ENCODE assay signal across 24 cellular contexts in the genomic region with DNA sequence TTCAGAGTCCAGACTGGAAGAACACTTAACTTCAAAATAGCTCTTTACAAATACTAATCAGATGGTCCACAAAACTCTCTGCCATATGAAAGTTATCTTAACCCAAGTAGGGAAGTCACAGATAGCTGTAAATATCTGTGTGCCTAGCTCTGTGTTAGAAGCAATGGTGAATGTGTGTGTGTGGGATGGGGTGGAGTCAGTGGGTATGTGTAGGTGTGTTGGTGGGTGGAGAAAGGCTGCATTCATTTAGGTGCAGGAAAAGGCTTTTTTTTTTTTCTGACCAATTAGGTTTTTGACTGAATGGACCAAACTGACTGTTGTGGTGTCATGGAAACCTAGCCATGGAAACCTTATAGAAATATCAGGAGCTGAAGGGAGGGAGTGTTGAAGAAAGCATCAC.
"Had no signal": no experiment of that assay in that cellular context is flagged by ENCODE, and none has a peak within 500 bp of the region (broad histone marks: within the 10 kb centered on the region; RNA-seq: fewer than 3 reads in every experiment).

No MANE protein-coding gene starts in this region.

- H3K4me1 ChIP-seq: transverse colon had no signal

- H3K36me3 ChIP-seq: esophagus muscularis mucosa, gastrocnemius medialis, heart right ventricle, neutrophil, right lobe of liver, stomach, thoracic aorta, transverse colon had no signal

- H3K36me3 Mint-ChIP-seq: naive thymus-derived CD4-positive, alpha-beta T cell; stimulated activated naive B cell treated with anti-CD40 and anti-IgM and Interleukin-4, amounts not matched to agents 10 μg/mL and 1 μg/mL and 100 μg/mL, for 72 hours had no signal

- H3K4me3 ChIP-seq: esophagus muscularis mucosa, gastrocnemius medialis, heart right ventricle, psoas muscle, right lobe of liver, skin epidermis, stomach, thoracic aorta, transverse colon had no signal

- H3K27me3 Mint-ChIP-seq: dendritic cell treated with granulocyte-macrophage colony-stimulating factor and Interleukin-4, amounts not matched to agents 40 ng/mL and 50 ng/mL, for 4 days; effector memory CD8-positive, alpha-beta T cell; stimulated activated naive B cell treated with anti-CD40 and anti-IgM and Interleukin-4, amounts not matched to agents 10 μg/mL and 1 μg/mL and 100 μg/mL, for 72 hours had no signal

- H3K27ac Mint-ChIP-seq: dendritic cell treated with granulocyte-macrophage colony-stimulating factor and Interleukin-4, amounts not matched to agents 40 ng/mL and 50 ng/mL, for 4 days; effector memory CD8-positive, alpha-beta T cell; naive thymus-derived CD4-positive, alpha-beta T cell; nephron progenitor cell; stimulated activated naive B cell treated with anti-CD40 and anti-IgM and Interleukin-4, amounts not matched to agents 10 μg/mL and 1 μg/mL and 100 μg/mL, for 72 hours had no signal

- H3K9me3 Mint-ChIP-seq: dendritic cell treated with granulocyte-macrophage colony-stimulating factor and Interleukin-4, amounts not matched to agents 40 ng/mL and 50 ng/mL, for 4 days; effector memory CD8-positive, alpha-beta T cell; naive thymus-derived CD4-positive, alpha-beta T cell; nephron progenitor cell had no signal

- DNase-seq: effector memory CD8-positive, alpha-beta T cell; gastrocnemius medialis; heart right ventricle; hypothalamus; islet precursor cell; mammary epithelial cell; naive thymus-derived CD4-positive, alpha-beta T cell; nephron progenitor cell; psoas muscle; retina; right lobe of liver; stimulated activated CD4-positive, alpha-beta T cell treated with anti-CD3 and anti-CD28 coated beads, Interleukin-2, amount 100 ng/mL, for 24 hours; stimulated activated CD4-positive, alpha-beta T cell treated with anti-CD3 and anti-CD28 coated beads, Interleukin-4, amount 100 ng/mL, for 4 hours; stimulated activated naive B cell treated with anti-CD40 and anti-IgM and Interleukin-4, amounts not matched to agents 10 μg/mL and 1 μg/mL and 100 μg/mL, for 72 hours; stomach; substantia nigra; transverse colon had no signal

- H3K27ac ChIP-seq: epithelial cell of prostate, esophagus muscularis mucosa, heart right ventricle, neutrophil, psoas muscle, skin epidermis, stomach, thoracic aorta, transverse colon had no signal

- H3K9me3 ChIP-seq: esophagus muscularis mucosa, gastrocnemius medialis, heart right ventricle, neutrophil, psoas muscle, right lobe of liver, stomach, thoracic aorta, transverse colon had no signal

- ATAC-seq: effector memory CD8-positive, alpha-beta T cell; gastrocnemius medialis; heart right ventricle; left lobe of liver; naive thymus-derived CD4-positive, alpha-beta T cell; psoas muscle; stimulated activated naive B cell treated with anti-CD40 and anti-IgM and Interleukin-4, amounts not matched to agents 10 μg/mL and 1 μg/mL and 100 μg/mL, for 72 hours had no signal

- H3K4me3 Mint-ChIP-seq: dendritic cell treated with granulocyte-macrophage colony-stimulating factor and Interleukin-4, amounts not matched to agents 40 ng/mL and 50 ng/mL, for 4 days; effector memory CD8-positive, alpha-beta T cell; naive thymus-derived CD4-positive, alpha-beta T cell; nephron progenitor cell; stimulated activated naive B cell treated with anti-CD40 and anti-IgM and Interleukin-4, amounts not matched to agents 10 μg/mL and 1 μg/mL and 100 μg/mL, for 72 hours had no signal
